8 cellular contexts compared by ENCODE assay signal in genomic region chr11:62560566-62561103, GRCh38. TPM values are rescaled to one million over a fixed set of nuclear protein-coding genes. Genes with fewer than 3 reads are reported as not detected.
DNase-seq lines count a peak whose midpoint lies in the region; ATAC-seq and TF ChIP-seq lines count a peak whose summit lies in the region.

No MANE protein-coding gene starts in this region.

- H3K27ac Mint-ChIP-seq in chondrocyte (ENCODE audit: unreplicated experiment): peak overlapping the region; percentile 87

- peak; percentile 62 for DNase-seq in GF-D8 (lab: John Stamatoyannopoulos, UW)
- peak; percentile 93 for DNase-seq in MG63
- DNase-seq in chondrocyte (ENCODE audit: low spot score): no peak
- peak; percentile 85 for DNase-seq in left kidney (ENCODE audit: low read depth, low spot score)
- peak; percentile 83 for DNase-seq in stimulated activated CD4-positive, alpha-beta T cell treated with anti-CD3 and anti-CD28 coated beads, Interleukin-4, amount 100 ng/mL, for 24 hours

- TF ChIP-seq CTCF in VCaP (conservative IDR thresholded peaks at IDR 0.05) (peak; percentile 83), chondrocyte (IDR thresholded peaks at IDR 0.05) (peak; percentile 91)

- H3K4me3 Mint-ChIP-seq in chondrocyte (ENCODE audit: unreplicated experiment): no peak overlapping the region

- peaks cover 84% of the 10 kb centered on the region for H3K36me3 ChIP-seq in MG63

- ATAC-seq in HG03139 (IDR thresholded peaks at IDR 0.05; ENCODE audit: unreplicated experiment) (no peak), GM21528 (IDR thresholded peaks at IDR 0.05; ENCODE audit: low FRiP score, unreplicated experiment) (no peak)

- H3K27ac ChIP-seq in VCaP: peak overlapping the region; percentile 26

- no peaks in the 10 kb centered on the region for H3K9me3 Mint-ChIP-seq in chondrocyte (ENCODE audit: low read depth)

- H3K27me3 ChIP-seq in MG63: no peaks in the 10 kb centered on the region

- peaks cover 30% of the 10 kb centered on the region for H3K36me3 Mint-ChIP-seq in chondrocyte (ENCODE audit: low read depth)

- no peaks in the 10 kb centered on the region for H3K27me3 Mint-ChIP-seq in chondrocyte (ENCODE audit: low read depth)

- no peaks in the 10 kb centered on the region for H3K9me3 ChIP-seq in MG63

- peaks cover 42% of the 10 kb centered on the region for H3K4me1 Mint-ChIP-seq in chondrocyte (ENCODE audit: low read depth)

- H3K4me3 ChIP-seq in MG63: no peak overlapping the region

RNA-seq across cellular contexts. Expression of gene EEF1G, which starts 13.1 kb away (rescaled TPM):
- 2,571 and 3,577 TPM in 2 replicates for total RNA-seq in MG63 (2014; rRNA removed; shearing (Covaris generic); ENCODE audit: low replicate concordance)
- total RNA-seq in chondrocyte: 1,000 to 1,202 TPM (median 1,017 TPM) in 3 replicates

RNA-seq across cellular contexts. Expression of gene AHNAK, which starts 14.0 kb away (rescaled TPM):
- 110 and 122 TPM in 2 replicates for total RNA-seq in MG63 (2014; rRNA removed; shearing (Covaris generic); ENCODE audit: low replicate concordance)
- total RNA-seq in chondrocyte: 476 to 526 TPM (median 514 TPM) in 3 replicates

RNA-seq across cellular contexts. Expression of gene TUT1, which starts 30.7 kb away (rescaled TPM):
- 11.1 and 20.3 TPM in 2 replicates for total RNA-seq in MG63 (2014; rRNA removed; shearing (Covaris generic); ENCODE audit: low replicate concordance)
- total RNA-seq in chondrocyte: 9.6 to 15.2 TPM (median 11.8 TPM) in 3 replicates

RNA-seq across cellular contexts. Expression of gene MTA2, which starts 41.0 kb away (rescaled TPM):
- total RNA-seq in MG63 (2014; rRNA removed; shearing (Covaris generic); ENCODE audit: low replicate concordance): 84.9 and 117 TPM in 2 replicates
- total RNA-seq in chondrocyte: 81.7 to 89.3 TPM (median 83.0 TPM) in 3 replicates

RNA-seq across cellular contexts. Expression of gene EML3, which starts 51.9 kb away (rescaled TPM):
- 18.1 and 20.9 TPM in 2 replicates for total RNA-seq in MG63 (2014; rRNA removed; shearing (Covaris generic); ENCODE audit: low replicate concordance)
- total RNA-seq in chondrocyte: 55.2 to 76.6 TPM (median 58.9 TPM) in 3 replicates
